In the genomic region with DNA sequence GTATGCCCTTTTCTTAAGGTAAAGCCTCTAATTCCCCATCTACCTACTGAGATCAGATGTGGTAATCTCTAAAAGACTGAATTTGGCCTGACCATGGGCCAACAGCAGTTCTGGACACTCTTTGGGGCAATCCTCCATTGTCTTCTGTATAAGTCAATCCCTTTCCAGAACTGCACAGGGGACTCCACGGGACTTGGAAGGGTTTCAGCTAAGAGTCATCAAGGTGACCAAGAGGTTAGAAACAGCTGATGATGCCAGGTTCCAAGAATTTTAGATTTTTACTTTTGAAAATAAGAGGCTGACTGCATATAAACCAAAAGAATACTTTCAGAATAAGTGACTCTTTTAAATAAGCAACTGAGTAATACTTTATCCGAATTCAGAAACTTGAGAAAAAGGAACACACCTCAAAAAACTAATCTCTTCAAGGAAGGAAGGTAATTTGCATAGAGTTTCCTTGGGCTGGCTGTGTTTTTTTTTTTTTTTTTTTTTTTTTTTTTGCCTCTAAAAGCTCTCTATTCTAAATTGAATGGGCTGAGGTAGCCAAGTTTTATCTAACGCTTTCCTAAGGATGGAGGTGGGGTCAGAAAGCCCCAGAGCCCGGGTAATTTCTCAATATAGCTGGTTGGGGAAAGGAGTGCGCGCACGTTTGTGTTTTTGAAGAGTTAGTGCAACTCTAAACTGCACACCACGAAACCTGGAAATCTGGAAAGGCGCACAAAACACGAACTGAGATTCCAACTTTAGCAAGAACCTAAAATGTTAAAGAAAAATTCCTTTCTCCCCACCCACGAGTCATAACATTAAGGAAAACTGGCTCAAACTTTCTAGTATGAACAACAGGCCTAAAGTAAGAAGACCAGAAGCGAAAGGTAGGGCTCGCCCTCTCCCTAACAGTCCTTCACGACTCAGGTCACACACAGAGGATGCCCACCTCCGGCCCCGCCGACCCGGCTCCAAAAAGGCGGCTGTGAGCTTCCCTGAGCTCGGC, we compare ENCODE assay signal across 8 cellular contexts. TPM values are rescaled to one million over a fixed set of nuclear protein-coding genes. Genes with fewer than 3 reads are reported as not detected.
A peak's percentile ranks its signal among the peaks of the same experiment; 100 is the strongest.
DNase-seq lines count a peak whose midpoint lies in the region; ATAC-seq and TF ChIP-seq lines count a peak whose summit lies in the region.

No MANE protein-coding gene starts in this region.

- peak overlapping the region; percentile 100 for H3K4me2 ChIP-seq in OCI-LY3 (ENCODE audit: low read length)
- H3K4me2 ChIP-seq in neural cell (ENCODE audit: low read length), result peak overlapping the region; percentile 88

- no peak for ATAC-seq in HG02852 (IDR thresholded peaks at IDR 0.05; ENCODE audit: unreplicated experiment)
- ATAC-seq in HG03520 (IDR thresholded peaks at IDR 0.05; ENCODE audit: unreplicated experiment), result no peak
- no peak for ATAC-seq in HG03565 (IDR thresholded peaks at IDR 0.05; ENCODE audit: unreplicated experiment)

- H3K79me2 ChIP-seq in OCI-LY3 (ENCODE audit: low read length) (peaks cover 59% of the 10 kb centered on the region), neural cell (replicated peaks; ENCODE audit: insufficient read depth, low read length) (peaks cover 55% of the 10 kb centered on the region)

- TF ChIP-seq RAD21 in neural cell (conservative IDR thresholded peaks at IDR 0.05), result no peak

- H3K27me3 ChIP-seq in OCI-LY3 (ENCODE audit: low read depth, low read length), result no peaks in the 10 kb centered on the region
- no peaks in the 10 kb centered on the region for H3K27me3 ChIP-seq in endodermal cell (ENCODE audit: control insufficient read depth, insufficient read depth, low read length, poor library complexity, severe bottlenecking)
- H3K27me3 ChIP-seq in neural cell (ENCODE audit: insufficient read depth, low read depth, low read length), result no peaks in the 10 kb centered on the region

- peak overlapping the region; percentile 97 for H3K4me3 Mint-ChIP-seq in endodermal cell

- peaks cover 73% of the 10 kb centered on the region for H3K36me3 Mint-ChIP-seq in endodermal cell (ENCODE audit: low read depth)

- DNase-seq in endodermal cell (no peak), NCI-H748 (lab: John Stamatoyannopoulos, UW; ENCODE audit: unreplicated experiment) (no peak)

- no peaks in the 10 kb centered on the region for H3K9me2 ChIP-seq in neural cell (ENCODE audit: insufficient read depth, low read length)

- peak overlapping the region; percentile 84 for H3K4me3 ChIP-seq in OCI-LY3 (ENCODE audit: low read length)
- H3K4me3 ChIP-seq in endodermal cell (ENCODE audit: low read length), result peak overlapping the region; percentile 100
- peak overlapping the region; percentile 97 for H3K4me3 ChIP-seq in neural cell (ENCODE audit: low read length)

- H3K4me1 Mint-ChIP-seq in endodermal cell, result peaks cover 28% of the 10 kb centered on the region

- H3F3A ChIP-seq in neural cell (ENCODE audit: insufficient read depth, low read length, poor library complexity, severe bottlenecking), result no peaks in the 10 kb centered on the region

- WGBS in endodermal cell (ENCODE audit: insufficient coverage in 1 of 2, insufficient read length in 1 of 2), 2 experiments, result 2 to 4% methylated on average over 18 to 20 of the region's 20 CpGs

- H3K27me3 Mint-ChIP-seq in endodermal cell (ENCODE audit: insufficient read depth), result no peaks in the 10 kb centered on the region

- TF ChIP-seq EP300 in neural cell (conservative IDR thresholded peaks at IDR 0.05; ENCODE audit: poor library complexity, severe bottlenecking), result no peak

- peak overlapping the region; percentile 98 for H3K27ac Mint-ChIP-seq in endodermal cell

- H3K9me3 Mint-ChIP-seq in endodermal cell, result no peaks in the 10 kb centered on the region

- no peak for TF ChIP-seq CTCF in OCI-LY3 (IDR thresholded peaks at IDR 0.05; ENCODE audit: low read depth, low read length)
- TF ChIP-seq CTCF in endodermal cell (conservative IDR thresholded peaks at IDR 0.05), result no peak
- TF ChIP-seq CTCF in neural cell (IDR thresholded peaks at IDR 0.05; ENCODE audit: poor library complexity, severe bottlenecking), result no peak

- H3K27ac ChIP-seq in OCI-LY3 (ENCODE audit: low read length), result peak overlapping the region; percentile 94
- H3K27ac ChIP-seq in endodermal cell (ENCODE audit: low read depth, low read length), result peak overlapping the region; percentile 99
- H3K27ac ChIP-seq in neural cell (ENCODE audit: low read length), result peak overlapping the region; percentile 93

- H4K20me1 ChIP-seq in OCI-LY3 (ENCODE audit: insufficient read depth, low read length) (peaks cover 45% of the 10 kb centered on the region), neural cell (ENCODE audit: insufficient read depth) (peaks cover 14% of the 10 kb centered on the region)

- no peaks in the 10 kb centered on the region for H3K9me3 ChIP-seq in ES-I3 (ENCODE audit: control insufficient read depth, insufficient read depth, low read length)
- H3K9me3 ChIP-seq in OCI-LY3 (ENCODE audit: insufficient read depth, low read length), result no peaks in the 10 kb centered on the region
- no peaks in the 10 kb centered on the region for H3K9me3 ChIP-seq in endodermal cell (ENCODE audit: control insufficient read depth, low read length)
- no peaks in the 10 kb centered on the region for H3K9me3 ChIP-seq in neural cell (ENCODE audit: low read length)

- H2AFZ ChIP-seq in OCI-LY3 (ENCODE audit: low read depth, low read length) (no peak overlapping the region), neural cell (ENCODE audit: low read depth, low read length) (no peak overlapping the region)

- H3K9ac ChIP-seq in ES-I3 (ENCODE audit: low read depth, low read length) (peak overlapping the region; percentile 99), OCI-LY3 (ENCODE audit: low read length) (peak overlapping the region; percentile 90), endodermal cell (ENCODE audit: extremely low read depth, low read length, poor library complexity, severe bottlenecking) (peak overlapping the region; percentile 99), neural cell (ENCODE audit: low read length) (peak overlapping the region; percentile 96)

- H3K4me1 ChIP-seq in ES-I3 (ENCODE audit: insufficient read depth, low read length) (peaks cover 10% of the 10 kb centered on the region; the same call in 1 of the 2 replicates), OCI-LY3 (ENCODE audit: low read length) (peaks cover 26% of the 10 kb centered on the region), endodermal cell (ENCODE audit: control insufficient read depth, insufficient read depth, low read length) (no peaks in the 10 kb centered on the region)

- peaks cover 30% of the 10 kb centered on the region for H3K36me3 ChIP-seq in ES-I3 (ENCODE audit: insufficient read depth, low read length)
- peaks cover 47% of the 10 kb centered on the region for H3K36me3 ChIP-seq in OCI-LY3 (replicated peaks; ENCODE audit: low read depth, low read length)
- peaks cover 80% of the 10 kb centered on the region for H3K36me3 ChIP-seq in endodermal cell (ENCODE audit: control insufficient read depth, insufficient read depth, low read length)
- no peaks in the 10 kb centered on the region for H3K36me3 ChIP-seq in neural cell (ENCODE audit: insufficient read depth, low read length)

TF ChIP-seq in neural cell, 6 proteins besides CTCF, POLR2A, EP300 and RAD21:
- TF ChIP-seq TAF1 (IDR thresholded peaks at IDR 0.05; ENCODE audit: low read depth) (no peak), SMC3 (conservative IDR thresholded peaks at IDR 0.05; ENCODE audit: poor library complexity) (no peak)
- TF ChIP-seq, protein P1, sequence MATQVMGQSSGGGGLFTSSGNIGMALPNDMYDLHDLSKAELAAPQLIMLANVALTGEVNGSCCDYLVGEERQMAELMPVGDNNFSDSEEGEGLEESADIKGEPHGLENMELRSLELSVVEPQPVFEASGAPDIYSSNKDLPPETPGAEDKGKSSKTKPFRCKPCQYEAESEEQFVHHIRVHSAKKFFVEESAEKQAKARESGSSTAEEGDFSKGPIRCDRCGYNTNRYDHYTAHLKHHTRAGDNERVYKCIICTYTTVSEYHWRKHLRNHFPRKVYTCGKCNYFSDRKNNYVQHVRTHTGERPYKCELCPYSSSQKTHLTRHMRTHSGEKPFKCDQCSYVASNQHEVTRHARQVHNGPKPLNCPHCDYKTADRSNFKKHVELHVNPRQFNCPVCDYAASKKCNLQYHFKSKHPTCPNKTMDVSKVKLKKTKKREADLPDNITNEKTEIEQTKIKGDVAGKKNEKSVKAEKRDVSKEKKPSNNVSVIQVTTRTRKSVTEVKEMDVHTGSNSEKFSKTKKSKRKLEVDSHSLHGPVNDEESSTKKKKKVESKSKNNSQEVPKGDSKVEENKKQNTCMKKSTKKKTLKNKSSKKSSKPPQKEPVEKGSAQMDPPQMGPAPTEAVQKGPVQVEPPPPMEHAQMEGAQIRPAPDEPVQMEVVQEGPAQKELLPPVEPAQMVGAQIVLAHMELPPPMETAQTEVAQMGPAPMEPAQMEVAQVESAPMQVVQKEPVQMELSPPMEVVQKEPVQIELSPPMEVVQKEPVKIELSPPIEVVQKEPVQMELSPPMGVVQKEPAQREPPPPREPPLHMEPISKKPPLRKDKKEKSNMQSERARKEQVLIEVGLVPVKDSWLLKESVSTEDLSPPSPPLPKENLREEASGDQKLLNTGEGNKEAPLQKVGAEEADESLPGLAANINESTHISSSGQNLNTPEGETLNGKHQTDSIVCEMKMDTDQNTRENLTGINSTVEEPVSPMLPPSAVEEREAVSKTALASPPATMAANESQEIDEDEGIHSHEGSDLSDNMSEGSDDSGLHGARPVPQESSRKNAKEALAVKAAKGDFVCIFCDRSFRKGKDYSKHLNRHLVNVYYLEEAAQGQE (IDR thresholded peaks at IDR 0.05; ENCODE audit: borderline replicate concordance), result no peak

RNA-seq across cellular contexts. Expression of a gene that starts 1.3 kb away (rescaled TPM):
- total RNA-seq in endodermal cell, result 100 to 1,000 TPM; 497 to 510 TPM
- 225 TPM for polyA plus RNA-seq in endodermal cell (2013, experiment 1 of 2)
- polyA plus RNA-seq in endodermal cell (2013, experiment 2 of 2), result 232 TPM
- 139 and 157 TPM in 2 replicates for polyA plus RNA-seq in neural cell
- 226 and 254 TPM in 2 replicates for polyA minus RNA-seq in neural cell

RNA-seq across cellular contexts. Expression of a gene that starts 8.6 kb away (rescaled TPM):
- total RNA-seq in endodermal cell, result 100 to 1,000 TPM in 1 of 2 donors, 10 to 100 TPM in 1; 94.7 to 112 TPM
- 63.6 TPM for polyA plus RNA-seq in endodermal cell (2013, experiment 1 of 2)
- polyA plus RNA-seq in endodermal cell (2013, experiment 2 of 2), result 51.9 TPM
- 56.0 and 70.8 TPM in 2 replicates for polyA plus RNA-seq in neural cell
- polyA minus RNA-seq in neural cell, result 32.9 and 42.6 TPM in 2 replicates

RNA-seq across cellular contexts. Expression of a gene that starts 25.3 kb away (rescaled TPM):
- total RNA-seq in endodermal cell, result 10 to 100 TPM; 29.6 to 34.9 TPM
- polyA plus RNA-seq in endodermal cell (2013, experiment 1 of 2), result 21.1 TPM
- polyA plus RNA-seq in endodermal cell (2013, experiment 2 of 2), result 21.6 TPM
- 7.9 and 8.5 TPM in 2 replicates for polyA plus RNA-seq in neural cell
- 9.5 and 10.2 TPM in 2 replicates for polyA minus RNA-seq in neural cell

RNA-seq across cellular contexts. Expression of a gene that starts 31.8 kb away (rescaled TPM):
- total RNA-seq in endodermal cell, result 100 to 1,000 TPM; 158 to 201 TPM
- 126 TPM for polyA plus RNA-seq in endodermal cell (2013, experiment 1 of 2)
- polyA plus RNA-seq in endodermal cell (2013, experiment 2 of 2), result 118 TPM
- 98.3 and 98.5 TPM in 2 replicates for polyA plus RNA-seq in neural cell
- polyA minus RNA-seq in neural cell, result 41.6 and 47.2 TPM in 2 replicates

RNA-seq across cellular contexts. Expression of a gene that starts 44.5 kb away (rescaled TPM):
- 10 to 100 TPM; 21.1 to 22.7 TPM for total RNA-seq in endodermal cell
- 28.0 TPM for polyA plus RNA-seq in endodermal cell (2013, experiment 1 of 2)
- 30.0 TPM for polyA plus RNA-seq in endodermal cell (2013, experiment 2 of 2)
- polyA plus RNA-seq in neural cell, result 28.9 and 34.1 TPM in 2 replicates
- polyA minus RNA-seq in neural cell, result 21.2 and 23.7 TPM in 2 replicates
